Comparison of ENCODE assay signal across 7 cellular contexts in genomic region chr15:28854578-28854977, GRCh38. TPM values are rescaled to one million over a fixed set of nuclear protein-coding genes. Genes with fewer than 3 reads are reported as not detected.
"Had no signal": no experiment of that assay in that cellular context is flagged by ENCODE, and none has a peak within 500 bp of the region (broad histone marks: within the 10 kb centered on the region; RNA-seq: fewer than 3 reads in every experiment).

No MANE protein-coding gene starts in this region.

RNA-seq across cellular contexts. Expression of gene GOLGA6L7, which starts 6.1 kb away (rescaled TPM):
- total RNA-seq: GM23248, GM23338, H1, H4, H7, H9, HFFc6 had no signal
- polyA plus RNA-seq: GM23248, H1 had no signal
